In genomic region chr6:21070620-21071019, GRCh38 we compare ENCODE assay signal across 2 cellular contexts.
TF ChIP-seq lines count a peak whose summit lies in the region.

No MANE protein-coding gene starts in this region.

TF ChIP-seq in WTC11, 78 proteins besides CTCF, POLR2A, EP300 and RAD21 (continued from another document):
- TF ChIP-seq, protein P1, sequence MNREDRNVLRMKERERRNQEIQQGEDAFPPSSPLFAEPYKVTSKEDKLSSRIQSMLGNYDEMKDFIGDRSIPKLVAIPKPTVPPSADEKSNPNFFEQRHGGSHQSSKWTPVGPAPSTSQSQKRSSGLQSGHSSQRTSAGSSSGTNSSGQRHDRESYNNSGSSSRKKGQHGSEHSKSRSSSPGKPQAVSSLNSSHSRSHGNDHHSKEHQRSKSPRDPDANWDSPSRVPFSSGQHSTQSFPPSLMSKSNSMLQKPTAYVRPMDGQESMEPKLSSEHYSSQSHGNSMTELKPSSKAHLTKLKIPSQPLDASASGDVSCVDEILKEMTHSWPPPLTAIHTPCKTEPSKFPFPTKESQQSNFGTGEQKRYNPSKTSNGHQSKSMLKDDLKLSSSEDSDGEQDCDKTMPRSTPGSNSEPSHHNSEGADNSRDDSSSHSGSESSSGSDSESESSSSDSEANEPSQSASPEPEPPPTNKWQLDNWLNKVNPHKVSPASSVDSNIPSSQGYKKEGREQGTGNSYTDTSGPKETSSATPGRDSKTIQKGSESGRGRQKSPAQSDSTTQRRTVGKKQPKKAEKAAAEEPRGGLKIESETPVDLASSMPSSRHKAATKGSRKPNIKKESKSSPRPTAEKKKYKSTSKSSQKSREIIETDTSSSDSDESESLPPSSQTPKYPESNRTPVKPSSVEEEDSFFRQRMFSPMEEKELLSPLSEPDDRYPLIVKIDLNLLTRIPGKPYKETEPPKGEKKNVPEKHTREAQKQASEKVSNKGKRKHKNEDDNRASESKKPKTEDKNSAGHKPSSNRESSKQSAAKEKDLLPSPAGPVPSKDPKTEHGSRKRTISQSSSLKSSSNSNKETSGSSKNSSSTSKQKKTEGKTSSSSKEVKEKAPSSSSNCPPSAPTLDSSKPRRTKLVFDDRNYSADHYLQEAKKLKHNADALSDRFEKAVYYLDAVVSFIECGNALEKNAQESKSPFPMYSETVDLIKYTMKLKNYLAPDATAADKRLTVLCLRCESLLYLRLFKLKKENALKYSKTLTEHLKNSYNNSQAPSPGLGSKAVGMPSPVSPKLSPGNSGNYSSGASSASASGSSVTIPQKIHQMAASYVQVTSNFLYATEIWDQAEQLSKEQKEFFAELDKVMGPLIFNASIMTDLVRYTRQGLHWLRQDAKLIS (CRISPR knock-in tag; IDR thresholded peaks at IDR 0.05; ENCODE audit: borderline replicate concordance): no peak
- TF ChIP-seq NR2C2 (CRISPR knock-in tag; IDR thresholded peaks at IDR 0.05): no peak
- TF ChIP-seq JAZF1 (CRISPR knock-in tag; IDR thresholded peaks at IDR 0.05): no peak
- no peak for TF ChIP-seq IRF2 (CRISPR knock-in tag; IDR thresholded peaks at IDR 0.05; ENCODE audit: borderline replicate concordance, low read depth)
- TF ChIP-seq ZNF423 (CRISPR knock-in tag; IDR thresholded peaks at IDR 0.05): no peak
- TF ChIP-seq NFATC4 (CRISPR knock-in tag; IDR thresholded peaks at IDR 0.05): no peak
- TF ChIP-seq ZNF671 (CRISPR knock-in tag; IDR thresholded peaks at IDR 0.05): no peak
- TF ChIP-seq ZNF425 (CRISPR knock-in tag; conservative IDR thresholded peaks at IDR 0.05): no peak
- TF ChIP-seq TP53 (CRISPR knock-in tag; IDR thresholded peaks at IDR 0.05): no peak
- TF ChIP-seq ZNF416 (CRISPR knock-in tag; IDR thresholded peaks at IDR 0.05): no peak
- TF ChIP-seq CREB1 (CRISPR knock-in tag; IDR thresholded peaks at IDR 0.05): no peak
- TF ChIP-seq, protein P2, sequence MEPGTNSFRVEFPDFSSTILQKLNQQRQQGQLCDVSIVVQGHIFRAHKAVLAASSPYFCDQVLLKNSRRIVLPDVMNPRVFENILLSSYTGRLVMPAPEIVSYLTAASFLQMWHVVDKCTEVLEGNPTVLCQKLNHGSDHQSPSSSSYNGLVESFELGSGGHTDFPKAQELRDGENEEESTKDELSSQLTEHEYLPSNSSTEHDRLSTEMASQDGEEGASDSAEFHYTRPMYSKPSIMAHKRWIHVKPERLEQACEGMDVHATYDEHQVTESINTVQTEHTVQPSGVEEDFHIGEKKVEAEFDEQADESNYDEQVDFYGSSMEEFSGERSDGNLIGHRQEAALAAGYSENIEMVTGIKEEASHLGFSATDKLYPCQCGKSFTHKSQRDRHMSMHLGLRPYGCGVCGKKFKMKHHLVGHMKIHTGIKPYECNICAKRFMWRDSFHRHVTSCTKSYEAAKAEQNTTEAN (CRISPR knock-in tag; IDR thresholded peaks at IDR 0.05): no peak
- no peak for TF ChIP-seq NR1H2 (CRISPR knock-in tag; IDR thresholded peaks at IDR 0.05)
- no peak for TF ChIP-seq GTF2I (CRISPR knock-in tag; conservative IDR thresholded peaks at IDR 0.05)
- no peak for TF ChIP-seq NFE2L1 (CRISPR knock-in tag; IDR thresholded peaks at IDR 0.05)
- no peak for TF ChIP-seq TEAD1 (CRISPR knock-in tag; IDR thresholded peaks at IDR 0.05)
- TF ChIP-seq OVOL2 (CRISPR knock-in tag; IDR thresholded peaks at IDR 0.05; ENCODE audit: borderline replicate concordance): no peak
- no peak for TF ChIP-seq NFYB (CRISPR knock-in tag; conservative IDR thresholded peaks at IDR 0.05; ENCODE audit: low read depth)

TF ChIP-seq in endothelial cell of umbilical vein, 7 proteins besides CTCF, POLR2A, EP300 and RAD21 (continued from another document):
- no peak for TF ChIP-seq MAX (IDR thresholded peaks at IDR 0.05; ENCODE audit: insufficient read depth, insufficient read length)
- TF ChIP-seq MYC (IDR thresholded peaks at IDR 0.05; ENCODE audit: low read depth, low read length): no peak
- no peak for TF ChIP-seq GATA2 (IDR thresholded peaks at IDR 0.05; ENCODE audit: insufficient read depth, insufficient read length, low read depth, low read length)
- no peak for TF ChIP-seq POLR2AphosphoS5 (IDR thresholded peaks at IDR 0.05; ENCODE audit: insufficient read depth, low read depth, low read length)
- TF ChIP-seq JUN (IDR thresholded peaks at IDR 0.05; ENCODE audit: borderline replicate concordance, insufficient read depth, insufficient read length, low read depth): no peak
